In genomic region chr19:46600393-46601317, GRCh38 we compare ENCODE assay signal across 8 cellular contexts. TPM values are rescaled to one million over a fixed set of nuclear protein-coding genes. Genes with fewer than 3 reads are reported as not detected.
DNase-seq lines count a peak whose midpoint lies in the region; ATAC-seq, FAIRE-seq and TF ChIP-seq lines count a peak whose summit lies in the region.

No MANE protein-coding gene starts in this region.

- peaks cover 38% of the 10 kb centered on the region for H4K20me1 ChIP-seq in astrocyte (ENCODE audit: insufficient read depth, low read length)
- H4K20me1 ChIP-seq in hepatocyte (ENCODE audit: insufficient read depth, poor library complexity, severe bottlenecking): peaks cover 28% of the 10 kb centered on the region

- peaks cover 44% of the 10 kb centered on the region for H3K79me2 ChIP-seq in astrocyte (ENCODE audit: insufficient read depth, low read length)
- peaks cover 44% of the 10 kb centered on the region for H3K79me2 ChIP-seq in hepatocyte

- H3K4me2 ChIP-seq in astrocyte (ENCODE audit: low read length) (peak overlapping the region; percentile 98), hepatocyte (peak overlapping the region; percentile 77)

- H3K27me3 ChIP-seq in astrocyte (ENCODE audit: insufficient read depth, low read length) (no peaks in the 10 kb centered on the region), hepatocyte (no peaks in the 10 kb centered on the region), rectal smooth muscle tissue (ENCODE audit: control insufficient read depth, insufficient read depth, low read length) (no peaks in the 10 kb centered on the region), aorta (ENCODE audit: control insufficient read depth in 1 of 2, insufficient read depth in 2 of 2, low read length in 1 of 2) (no peaks in the 10 kb centered on the region)

- H3K9me3 ChIP-seq in astrocyte (ENCODE audit: insufficient read depth, low read depth, low read length) (no peaks in the 10 kb centered on the region), hepatocyte (ENCODE audit: low read depth) (no peaks in the 10 kb centered on the region), aorta (ENCODE audit: control insufficient read depth, low read length) (no peaks in the 10 kb centered on the region)

- TF ChIP-seq CTCF in astrocyte (IDR thresholded peaks at IDR 0.05; ENCODE audit: insufficient read depth, low read depth, low read length): no peak
- TF ChIP-seq CTCF in hepatocyte (IDR thresholded peaks at IDR 0.05; ENCODE audit: poor library complexity): no peak

- H3K4me1 ChIP-seq in astrocyte (ENCODE audit: insufficient read depth, low read length) (peaks cover 19% of the 10 kb centered on the region), hepatocyte (ENCODE audit: insufficient read depth) (peaks cover 16% of the 10 kb centered on the region), rectal smooth muscle tissue (ENCODE audit: control insufficient read depth, insufficient read depth, low read length) (peaks cover 25% of the 10 kb centered on the region), aorta (ENCODE audit: control insufficient read depth in 1 of 2, insufficient read depth in 2 of 2, low read length in 2 of 2) (peaks cover 0 to 2% of the 10 kb centered on the region in 2 donors)

- peaks cover 11% of the 10 kb centered on the region for H3K27me3 Mint-ChIP-seq in T-helper 2 cell treated with Interferon-gamma antibody and Interleukin-4, amounts not matched to agents 5 μg/mL and 100 μg/mL, for 36 hours (ENCODE audit: low read depth)
- H3K27me3 Mint-ChIP-seq in astrocyte (ENCODE audit: low read depth, unreplicated experiment): no peaks in the 10 kb centered on the region

- peaks cover 25% of the 10 kb centered on the region for H3K4me1 Mint-ChIP-seq in T-helper 2 cell treated with Interferon-gamma antibody and Interleukin-4, amounts not matched to agents 5 μg/mL and 100 μg/mL, for 36 hours (ENCODE audit: low read depth)
- peaks cover 19% of the 10 kb centered on the region for H3K4me1 Mint-ChIP-seq in astrocyte (ENCODE audit: low read depth, unreplicated experiment)

- peak overlapping the region; percentile 100 for H3K27ac Mint-ChIP-seq in T-helper 2 cell treated with Interferon-gamma antibody and Interleukin-4, amounts not matched to agents 5 μg/mL and 100 μg/mL, for 36 hours
- H3K27ac Mint-ChIP-seq in astrocyte (ENCODE audit: unreplicated experiment): peak overlapping the region; percentile 100

- H3K27ac ChIP-seq in astrocyte (ENCODE audit: low read depth, low read length): peak overlapping the region; percentile 100
- H3K27ac ChIP-seq in hepatocyte: peak overlapping the region; percentile 97
- H3K27ac ChIP-seq in rectal smooth muscle tissue (ENCODE audit: low read depth, low read length): peak overlapping the region; percentile 100
- peak overlapping the region; percentile 8 to 91 for H3K27ac ChIP-seq in aorta (ENCODE audit: low read depth in 1 of 2, low read length in 2 of 2)

- 2% methylated on average over 64 of the region's 93 CpGs for WGBS in hepatocyte (ENCODE audit: low lambda C conversion rate, missing lambda C conversion rate)
- 1% methylated on average over 61 to 93 of the region's 93 CpGs for WGBS in aorta, 2 donors

- peak overlapping the region; percentile 100 for H3K4me3 Mint-ChIP-seq in T-helper 2 cell treated with Interferon-gamma antibody and Interleukin-4, amounts not matched to agents 5 μg/mL and 100 μg/mL, for 36 hours
- peak overlapping the region; percentile 94 for H3K4me3 Mint-ChIP-seq in astrocyte (ENCODE audit: unreplicated experiment)

- peaks cover 24% of the 10 kb centered on the region for H3K9me3 Mint-ChIP-seq in T-helper 2 cell treated with Interferon-gamma antibody and Interleukin-4, amounts not matched to agents 5 μg/mL and 100 μg/mL, for 36 hours
- no peaks in the 10 kb centered on the region for H3K9me3 Mint-ChIP-seq in astrocyte (ENCODE audit: unreplicated experiment)

- peak; percentile 82 for ATAC-seq in GM18502 (IDR thresholded peaks at IDR 0.05; ENCODE audit: poor library complexity, unreplicated experiment)
- peak; percentile 82 for ATAC-seq in HG02938 (IDR thresholded peaks at IDR 0.05; ENCODE audit: unreplicated experiment)
- ATAC-seq in aorta (ENCODE audit: low FRiP score): peak; percentile 94

- DNase-seq in NCI-H1694 treated with DMSO at 0.1 percent for 48 hours (lab: John Stamatoyannopoulos, UW) (peak; percentile 96), astrocyte (ENCODE audit: low read depth) (peak; percentile 93), hepatocyte (ENCODE audit: low spot score) (peak; percentile 98), aorta (peak; percentile 98 to 99)
- peak; percentile 97 for DNase-seq in T-helper 2 cell treated with Interferon-gamma antibody and Interleukin-4, amounts not matched to agents 5 μg/mL and 100 μg/mL, for 36 hours (ENCODE audit: low spot score)

- H3K4me3 ChIP-seq in astrocyte (ENCODE audit: insufficient read depth, low read depth, low read length) (peak overlapping the region; percentile 89), hepatocyte (peak overlapping the region; percentile 21), rectal smooth muscle tissue (ENCODE audit: low read length) (peak overlapping the region; percentile 96), aorta (ENCODE audit: low read length in 2 of 2) (peak overlapping the region; percentile 44 to 89)

- H3K36me3 Mint-ChIP-seq in T-helper 2 cell treated with Interferon-gamma antibody and Interleukin-4, amounts not matched to agents 5 μg/mL and 100 μg/mL, for 36 hours (ENCODE audit: low read depth): peaks cover 33% of the 10 kb centered on the region
- peaks cover 10% of the 10 kb centered on the region for H3K36me3 Mint-ChIP-seq in astrocyte (ENCODE audit: low read depth, unreplicated experiment)

- H3K36me3 ChIP-seq in astrocyte (ENCODE audit: insufficient read depth, low read length) (peaks cover 2% of the 10 kb centered on the region), hepatocyte (replicated peaks; ENCODE audit: insufficient read depth, low read depth) (no peaks in the 10 kb centered on the region), rectal smooth muscle tissue (ENCODE audit: control insufficient read depth, insufficient read depth, low read length) (peaks cover under 1% of the 10 kb centered on the region), aorta (ENCODE audit: control insufficient read depth in 1 of 2, insufficient read depth in 2 of 2, low read length in 1 of 2) (no peaks in the 10 kb centered on the region)

- H3K9me2 ChIP-seq in hepatocyte (replicated peaks; ENCODE audit: insufficient read depth): no peaks in the 10 kb centered on the region

- peak overlapping the region; percentile 100 for H2AFZ ChIP-seq in astrocyte (ENCODE audit: low read depth, low read length)
- H2AFZ ChIP-seq in hepatocyte: peak overlapping the region; percentile 62

- no peak for FAIRE-seq in astrocyte (lab: Jason Lieb, UNC)

- intact Hi-C loops in aorta (cut with DNase I): loop anchor here in 1 of 2 donors (1.0 to 10.0 kb wide), 2 partner anchors 12 to 244 kb away; no protein-coding TSS in a partner anchor

- H3K9ac ChIP-seq in astrocyte (ENCODE audit: low read length): peak overlapping the region; percentile 100
- peak overlapping the region; percentile 100 for H3K9ac ChIP-seq in rectal smooth muscle tissue (ENCODE audit: low read length)

RNA-seq across cellular contexts. Expression of gene CALM3, which starts 0.5 kb away (rescaled TPM):
- 334 and 343 TPM in 2 replicates for total RNA-seq in astrocyte
- total RNA-seq in hepatocyte: 185 and 246 TPM in 2 replicates
- 220 and 237 TPM in 2 replicates for polyA plus RNA-seq in hepatocyte
- total RNA-seq in aorta: 100 to 1,000 TPM; 212 to 237 TPM
- 100 to 1,000 TPM; 197 to 240 TPM for polyA plus RNA-seq in aorta

RNA-seq across cellular contexts. Expression of gene PTGIR, which starts 24.2 kb away (rescaled TPM):
- total RNA-seq in astrocyte: 0.50 and 0.52 TPM in 2 replicates
- 3.2 and 5.2 TPM in 2 replicates for total RNA-seq in hepatocyte
- polyA plus RNA-seq in hepatocyte: 3.4 and 4.8 TPM in 2 replicates
- total RNA-seq in aorta: 10 to 100 TPM; 70.4 to 70.8 TPM
- 100 to 1,000 TPM in 1 of 2 donors, 10 to 100 TPM in 1; 17.3 to 119 TPM for polyA plus RNA-seq in aorta

RNA-seq across cellular contexts. Expression of gene GNG8, which starts 35.3 kb away (rescaled TPM):
- not detected in 2 replicates for total RNA-seq in astrocyte
- not detected in 2 replicates for total RNA-seq in hepatocyte
- polyA plus RNA-seq in hepatocyte: 2.4 and 4.6 TPM in 2 replicates
- total RNA-seq in aorta: 1 to 10 TPM; 3.0 to 4.5 TPM
- polyA plus RNA-seq in aorta: not detected

Comparison
In these comparisons a context has a peak if more than half of its experiments do, and no peak if none do; other contexts are left out.
1. Peak in every context shown above with its lines: DNase-seq, ATAC-seq, H3K4me3 ChIP-seq and H3K27ac ChIP-seq.
2. H3K27ac ChIP-seq: peak in every context shown above with its lines; median percentile 100 in astrocyte; 100 in rectal smooth muscle tissue; 97 in hepatocyte; 50 in aorta.
3. H3K4me3 ChIP-seq: peak in every context shown above with its lines; median percentile 96 in rectal smooth muscle tissue; 89 in astrocyte; 66 in aorta; 21 in hepatocyte.
4. RNA of gene PTGIR, which starts 24.2 kb away (total RNA-seq): 70.4 to 70.8 TPM in aorta; 3.2 to 5.2 TPM in hepatocyte and 0.50 to 0.52 TPM in astrocyte; every median in the first group is over 10 times any median in the second.